8 cellular contexts compared by ENCODE assay signal in the genomic region with DNA sequence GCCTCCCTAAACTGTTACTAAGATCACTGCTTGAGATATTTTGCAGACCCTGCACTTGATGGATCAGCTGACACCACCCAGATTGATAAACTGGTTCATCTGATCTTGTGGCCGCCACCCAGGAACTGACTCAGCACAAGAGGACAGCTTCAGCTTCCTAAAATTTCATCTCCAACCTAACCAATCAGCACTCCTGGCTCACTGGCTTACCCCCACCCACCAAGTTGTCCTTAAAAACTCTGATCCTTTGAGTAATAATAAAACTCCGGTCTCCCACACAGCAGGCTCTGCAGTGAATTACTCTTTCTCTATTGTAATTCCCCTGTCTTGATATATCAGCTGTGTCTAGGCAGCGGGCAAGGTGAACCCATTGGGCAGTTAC.
A peak's percentile ranks its signal among the peaks of the same experiment; 100 is the strongest.
DNase-seq lines count a peak whose midpoint lies in the region; ATAC-seq lines count a peak whose summit lies in the region.

No MANE protein-coding gene starts in this region.

- no peaks in the 10 kb centered on the region for H3K27me3 Mint-ChIP-seq in stimulated activated naive CD8-positive, alpha-beta T cell treated with anti-CD3 and anti-CD28 coated beads, Interleukin-15, Interleukin-2, amounts not matched to agents 100 ng/mL and 50 ng/mL, for 24 hours
- H3K27me3 Mint-ChIP-seq in stimulated activated memory B cell treated with anti-CD40 and anti-IgM and Interleukin-4, amounts not matched to agents 10 μg/mL and 1 μg/mL and 100 μg/mL, for 72 hours, result peaks cover 24% of the 10 kb centered on the region

- H3K4me3 Mint-ChIP-seq in stimulated activated naive CD8-positive, alpha-beta T cell treated with anti-CD3 and anti-CD28 coated beads, Interleukin-15, Interleukin-2, amounts not matched to agents 100 ng/mL and 50 ng/mL, for 24 hours, result peak overlapping the region; percentile 15
- no peak overlapping the region for H3K4me3 Mint-ChIP-seq in stimulated activated memory B cell treated with anti-CD40 and anti-IgM and Interleukin-4, amounts not matched to agents 10 μg/mL and 1 μg/mL and 100 μg/mL, for 72 hours

- H3K36me3 Mint-ChIP-seq in activated naive CD4-positive, alpha-beta T cell treated with anti-CD3 and anti-CD28 coated beads, Interleukin-2, amount 50 U/mL, for 72 hours, result peaks cover 0 to 7% of the 10 kb centered on the region in 2 donors
- H3K36me3 Mint-ChIP-seq in stimulated activated naive CD8-positive, alpha-beta T cell treated with anti-CD3 and anti-CD28 coated beads, Interleukin-15, Interleukin-2, amounts not matched to agents 100 ng/mL and 50 ng/mL, for 24 hours (ENCODE audit: low read depth), result no peaks in the 10 kb centered on the region
- no peaks in the 10 kb centered on the region for H3K36me3 Mint-ChIP-seq in stimulated activated memory B cell treated with anti-CD40 and anti-IgM and Interleukin-4, amounts not matched to agents 10 μg/mL and 1 μg/mL and 100 μg/mL, for 72 hours

- DNase-seq in stimulated activated CD4-positive, alpha-beta T cell treated with anti-CD3 and anti-CD28 coated beads, Interleukin-15, amount 100 ng/mL, for 24 hours, result peak; percentile 30
- DNase-seq in stimulated activated CD4-positive, alpha-beta T cell treated with anti-CD3 and anti-CD28 coated beads, Interleukin-2, amount 100 ng/mL, for 48 hours, result no peak
- DNase-seq in MV-4-11 (lab: John Stamatoyannopoulos, UW), result peak; percentile 50
- DNase-seq in activated naive CD4-positive, alpha-beta T cell treated with anti-CD3 and anti-CD28 coated beads, Interleukin-2, amount 50 U/mL, for 72 hours (ENCODE audit: low spot score in 2 of 2), result no peak

- no peak overlapping the region for H3K27ac Mint-ChIP-seq in activated naive CD4-positive, alpha-beta T cell treated with anti-CD3 and anti-CD28 coated beads, Interleukin-2, amount 50 U/mL, for 72 hours
- H3K27ac Mint-ChIP-seq in stimulated activated naive CD8-positive, alpha-beta T cell treated with anti-CD3 and anti-CD28 coated beads, Interleukin-15, Interleukin-2, amounts not matched to agents 100 ng/mL and 50 ng/mL, for 24 hours, result no peak overlapping the region
- H3K27ac Mint-ChIP-seq in stimulated activated memory B cell treated with anti-CD40 and anti-IgM and Interleukin-4, amounts not matched to agents 10 μg/mL and 1 μg/mL and 100 μg/mL, for 72 hours, result no peak overlapping the region

- peaks cover 18% of the 10 kb centered on the region for H3K4me1 Mint-ChIP-seq in stimulated activated naive CD8-positive, alpha-beta T cell treated with anti-CD3 and anti-CD28 coated beads, Interleukin-15, Interleukin-2, amounts not matched to agents 100 ng/mL and 50 ng/mL, for 24 hours (ENCODE audit: low read depth)
- no peaks in the 10 kb centered on the region for H3K4me1 Mint-ChIP-seq in stimulated activated memory B cell treated with anti-CD40 and anti-IgM and Interleukin-4, amounts not matched to agents 10 μg/mL and 1 μg/mL and 100 μg/mL, for 72 hours

- H3K9me3 Mint-ChIP-seq in activated naive CD4-positive, alpha-beta T cell treated with anti-CD3 and anti-CD28 coated beads, Interleukin-2, amount 50 U/mL, for 72 hours, result peaks cover 0 to 4% of the 10 kb centered on the region in 2 donors
- H3K9me3 Mint-ChIP-seq in stimulated activated naive CD8-positive, alpha-beta T cell treated with anti-CD3 and anti-CD28 coated beads, Interleukin-15, Interleukin-2, amounts not matched to agents 100 ng/mL and 50 ng/mL, for 24 hours, result no peaks in the 10 kb centered on the region
- H3K9me3 Mint-ChIP-seq in stimulated activated memory B cell treated with anti-CD40 and anti-IgM and Interleukin-4, amounts not matched to agents 10 μg/mL and 1 μg/mL and 100 μg/mL, for 72 hours, result no peaks in the 10 kb centered on the region

- ATAC-seq in activated naive CD4-positive, alpha-beta T cell treated with anti-CD3 and anti-CD28 coated beads, Interleukin-2, amount 50 U/mL, for 72 hours, result peak; percentile 32 to 66
- ATAC-seq in stimulated activated memory B cell treated with anti-CD40 and anti-IgM and Interleukin-4, amounts not matched to agents 10 μg/mL and 1 μg/mL and 100 μg/mL, for 72 hours, result no peak
- ATAC-seq in GM18907 (IDR thresholded peaks at IDR 0.05; ENCODE audit: unreplicated experiment), result no peak
- no peak for ATAC-seq in HG03439 (IDR thresholded peaks at IDR 0.05; ENCODE audit: unreplicated experiment)

Comparison
In these comparisons a context has a peak if more than half of its experiments do, and no peak if none do; other contexts are left out.
1. DNase-seq: peak in stimulated activated CD4-positive, alpha-beta T cell treated with anti-CD3 and anti-CD28 coated beads, Interleukin-15, amount 100 ng/mL, for 24 hours (single experiment) and MV-4-11 (single experiment); none in stimulated activated CD4-positive, alpha-beta T cell treated with anti-CD3 and anti-CD28 coated beads, Interleukin-2, amount 100 ng/mL, for 48 hours (0 of 2) and activated naive CD4-positive, alpha-beta T cell treated with anti-CD3 and anti-CD28 coated beads, Interleukin-2, amount 50 U/mL, for 72 hours (0 of 2).
2. ATAC-seq: peak in activated naive CD4-positive, alpha-beta T cell treated with anti-CD3 and anti-CD28 coated beads, Interleukin-2, amount 50 U/mL, for 72 hours (2 of 2); none in stimulated activated memory B cell treated with anti-CD40 and anti-IgM and Interleukin-4, amounts not matched to agents 10 μg/mL and 1 μg/mL and 100 μg/mL, for 72 hours (single experiment), GM18907 (single experiment) and HG03439 (single experiment).